ENCODE assay signal across 8 cellular contexts in genomic region chr17:49997773-49998703, GRCh38. TPM values are rescaled to one million over a fixed set of nuclear protein-coding genes. Genes with fewer than 3 reads are reported as not detected.
DNase-seq lines count a peak whose midpoint lies in the region; ATAC-seq and TF ChIP-seq lines count a peak whose summit lies in the region.

No MANE protein-coding gene starts in this region.

- H3K27ac ChIP-seq in substantia nigra (ENCODE audit: low read depth, low read length, poor library complexity, severe bottlenecking) = no peak overlapping the region

- peaks cover 31% of the 10 kb centered on the region for H3K27me3 ChIP-seq in MG63

- H3K36me3 ChIP-seq in MG63 = peaks cover 3% of the 10 kb centered on the region

- peak; percentile 32 for DNase-seq in AG09309 (ENCODE audit: low read depth)
- peak; percentile 80 for DNase-seq in MG63
- DNase-seq in RPMI8226 = peak; percentile 89
- peak; percentile 55 to 74 for DNase-seq in activated T-helper 1 cell treated with anti-CD3 and anti-CD28 coated beads, Interleukin-2, amount 50 U/mL, for 16 hours (ENCODE audit: low read depth in 1 of 2, low spot score in 1 of 2)
- DNase-seq in fibroblast of villous mesenchyme (ENCODE audit: low read depth) = peak; percentile 84
- DNase-seq in non-pigmented ciliary epithelial cell (ENCODE audit: low read depth) = peak; percentile 34
- DNase-seq in substantia nigra (lab: John Stamatoyannopoulos, UW) = peak in 44 of 49 donors; percentile 3 to 84 (median 50)

- peak; percentile 72 for ATAC-seq in GM19372 (IDR thresholded peaks at IDR 0.05; ENCODE audit: low read depth, unreplicated experiment)

- no peak overlapping the region for H3K4me3 ChIP-seq in AG09309 (ENCODE audit: control insufficient read depth, low read depth, low read length)
- no peak overlapping the region for H3K4me3 ChIP-seq in MG63
- H3K4me3 ChIP-seq in fibroblast of villous mesenchyme (ENCODE audit: low read depth, low read length) = no peak overlapping the region

- TF ChIP-seq CTCF in AG09309 (IDR thresholded peaks at IDR 0.05; ENCODE audit: control insufficient read depth, insufficient read depth, low read depth, low read length, missing control alignments) (peak; percentile 90), fibroblast of villous mesenchyme (IDR thresholded peaks at IDR 0.05; ENCODE audit: insufficient read depth, low read depth, low read length) (peak; percentile 92)

- H3K9me3 ChIP-seq in MG63 = no peaks in the 10 kb centered on the region

RNA-seq across cellular contexts. Expression of gene DLX3, which starts 3.0 kb away (rescaled TPM):
- total RNA-seq in MG63 (2014; rRNA removed; shearing (Covaris generic); ENCODE audit: low replicate concordance) = 2.5 and 5.3 TPM in 2 replicates
- total RNA-seq in fibroblast of villous mesenchyme = not detected in 2 replicates

RNA-seq across cellular contexts. Expression of gene DLX4, which starts 29.0 kb away (rescaled TPM):
- total RNA-seq in MG63 (2014; rRNA removed; shearing (Covaris generic); ENCODE audit: low replicate concordance) = 6.1 and 8.6 TPM in 2 replicates
- total RNA-seq in fibroblast of villous mesenchyme = not detected in 2 replicates

RNA-seq across cellular contexts. Expression of gene ITGA3, which starts 57.9 kb away (rescaled TPM):
- total RNA-seq in MG63 (2014; rRNA removed; shearing (Covaris generic); ENCODE audit: low replicate concordance) = 162 and 248 TPM in 2 replicates
- total RNA-seq in fibroblast of villous mesenchyme = 207 and 266 TPM in 2 replicates

Comparison
In these comparisons a context has a peak if more than half of its experiments do, and no peak if none do; other contexts are left out.
1. DNase-seq: peak in every context shown above with its lines; median percentile 89 in RPMI8226; 84 in fibroblast of villous mesenchyme; 80 in MG63; 64 in activated T-helper 1 cell treated with anti-CD3 and anti-CD28 coated beads, Interleukin-2, amount 50 U/mL, for 16 hours; 50 in substantia nigra; 34 in non-pigmented ciliary epithelial cell; 32 in AG09309.